13 cellular contexts compared by ENCODE assay signal in the genomic region with DNA sequence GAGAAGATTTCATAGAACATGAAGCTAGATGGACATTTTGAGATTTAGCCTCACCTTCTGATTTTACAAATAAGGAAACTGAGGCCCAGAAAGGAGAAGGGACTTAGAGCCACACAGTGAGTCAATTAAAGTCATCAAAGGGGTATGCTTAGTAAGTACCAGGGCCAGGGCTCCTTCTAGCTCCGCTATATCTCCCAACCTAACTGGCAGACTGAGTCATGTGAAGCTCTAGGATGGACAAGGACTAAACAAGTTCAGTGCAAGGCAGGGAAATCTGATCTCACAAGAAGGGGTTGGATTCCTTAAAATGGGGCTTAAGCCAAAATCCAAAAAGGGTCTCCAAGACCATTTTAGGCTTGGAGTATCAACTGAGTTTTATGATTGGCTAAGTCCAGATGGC.
DNase-seq lines count a peak whose midpoint lies in the region; ATAC-seq and TF ChIP-seq lines count a peak whose summit lies in the region.
"Had no signal": no experiment of that assay in that cellular context is flagged by ENCODE, and none has a peak within 500 bp of the region (broad histone marks: within the 10 kb centered on the region; RNA-seq: fewer than 3 reads in every experiment).

No MANE protein-coding gene starts in this region.

- peak overlapping the region; percentile 61 to 97 for H3K27ac Mint-ChIP-seq in effector memory CD8-positive, alpha-beta T cell
- no peak overlapping the region for H3K27ac Mint-ChIP-seq in Caco-2 (ENCODE audit: unreplicated experiment)

- H3K4me3 ChIP-seq in left ventricle myocardium inferior (no peak overlapping the region), neural cell (ENCODE audit: low read length) (peak overlapping the region; percentile 55), Caco-2 (ENCODE audit: low read depth, low read length) (no peak overlapping the region)
- H3K4me3 ChIP-seq: A549, right lobe of liver had no signal

- H3K36me3 ChIP-seq in left ventricle myocardium inferior (no peaks in the 10 kb centered on the region), neural cell (ENCODE audit: insufficient read depth, low read length) (no peaks in the 10 kb centered on the region), Caco-2 (ENCODE audit: control insufficient read depth, insufficient read depth, low read length) (no peaks in the 10 kb centered on the region)
- H3K36me3 ChIP-seq: right lobe of liver had no signal

- H3K9me3 ChIP-seq in left ventricle myocardium inferior (replicated peaks) (no peaks in the 10 kb centered on the region), neural cell (ENCODE audit: low read length) (no peaks in the 10 kb centered on the region), Caco-2 (no peaks in the 10 kb centered on the region)
- H3K9me3 ChIP-seq: A549, right lobe of liver had no signal

- CTCF ChIA-PET in Caco-2 (lab: Charles Lee): interaction anchor here (0.6 kb wide), 1 partner anchor 106 kb away, joined by 3 read pairs; no protein-coding TSS in a partner anchor

- H3K4me3 Mint-ChIP-seq in effector memory CD8-positive, alpha-beta T cell: no peak overlapping the region
- H3K4me3 Mint-ChIP-seq in Caco-2 (ENCODE audit: unreplicated experiment): no peak overlapping the region

- H3K9ac ChIP-seq in neural cell (ENCODE audit: low read length): peak overlapping the region; percentile 75

- ATAC-seq in left ventricle myocardium superior: no peak
- ATAC-seq in effector memory CD8-positive, alpha-beta T cell (replicated peaks): no peak

- no peak for TF ChIP-seq RAD21 in neural cell (conservative IDR thresholded peaks at IDR 0.05)

- peaks cover 10 to 16% of the 10 kb centered on the region in 2 donors for H3K4me1 Mint-ChIP-seq in effector memory CD8-positive, alpha-beta T cell (ENCODE audit: low read depth in 2 of 2)
- peaks cover 6% of the 10 kb centered on the region for H3K4me1 Mint-ChIP-seq in Caco-2 (ENCODE audit: low read depth, unreplicated experiment)

- BruUV-seq in Caco-2 (replicated peaks; lab: Mats Ljungman, UMichigan): no TSS peak

- H3K27me3 Mint-ChIP-seq in effector memory CD8-positive, alpha-beta T cell: no peaks in the 10 kb centered on the region
- H3K27me3 Mint-ChIP-seq in Caco-2 (ENCODE audit: insufficient read depth, unreplicated experiment): no peaks in the 10 kb centered on the region

- TF ChIP-seq EP300 in neural cell (conservative IDR thresholded peaks at IDR 0.05; ENCODE audit: poor library complexity, severe bottlenecking): no peak

- H3K4me1 ChIP-seq in left ventricle myocardium inferior: peaks cover 13% of the 10 kb centered on the region
- H3K4me1 ChIP-seq in Caco-2: peaks cover 4% of the 10 kb centered on the region; the same call in 1 of the 2 replicates
- H3K4me1 ChIP-seq: right lobe of liver had no signal

- POLR2A ChIA-PET in Caco-2 (lab: Charles Lee): no interaction called here

- H3K4me2 ChIP-seq in neural cell (ENCODE audit: low read length): peak overlapping the region; percentile 69
- H3K4me2 ChIP-seq: A549 had no signal

- H3K27ac ChIP-seq in left ventricle myocardium inferior (replicated peaks) (peak overlapping the region; percentile 34), neural cell (ENCODE audit: low read length) (peak overlapping the region; percentile 99)
- H3K27ac ChIP-seq: right lobe of liver had no signal

- H3K9me2 ChIP-seq in neural cell (ENCODE audit: insufficient read depth, low read length): no peaks in the 10 kb centered on the region

- no peaks in the 10 kb centered on the region for H3K9me3 Mint-ChIP-seq in effector memory CD8-positive, alpha-beta T cell
- H3K9me3 Mint-ChIP-seq in Caco-2 (ENCODE audit: unreplicated experiment): no peaks in the 10 kb centered on the region

- H3F3A ChIP-seq in neural cell (ENCODE audit: insufficient read depth, low read length, poor library complexity, severe bottlenecking): peaks cover 9% of the 10 kb centered on the region

- TF ChIP-seq CTCF in left ventricle myocardium inferior (IDR thresholded peaks at IDR 0.05; ENCODE audit: borderline replicate concordance): no peak
- no peak for TF ChIP-seq CTCF in neural cell (IDR thresholded peaks at IDR 0.05; ENCODE audit: poor library complexity, severe bottlenecking)
- TF ChIP-seq CTCF in Caco-2 (IDR thresholded peaks at IDR 0.05; ENCODE audit: insufficient read depth in 1 of 2, low read depth in 1 of 2, low read length in 1 of 2, severe bottlenecking in 1 of 2, unreplicated experiment in 1 of 2): no peak

- H3K27me3 ChIP-seq in left ventricle myocardium inferior (ENCODE audit: low read depth) (no peaks in the 10 kb centered on the region), neural cell (ENCODE audit: insufficient read depth, low read depth, low read length) (no peaks in the 10 kb centered on the region), Caco-2 (replicated peaks; ENCODE audit: control insufficient read depth, insufficient read depth, low read length) (no peaks in the 10 kb centered on the region)
- H3K27me3 ChIP-seq: right lobe of liver had no signal

- DNase-seq in left ventricle myocardium inferior (no peak), left ventricle myocardium superior (no peak), NCI-H748 (lab: John Stamatoyannopoulos, UW; ENCODE audit: unreplicated experiment) (no peak), Caco-2 (no peak), hippocampal formation (lab: John Stamatoyannopoulos, UW) (no peak)
- DNase-seq in effector memory CD8-positive, alpha-beta T cell: no peak
- DNase-seq in activated naive CD4-positive, alpha-beta T cell (lab: John Stamatoyannopoulos, UW): no peak
- DNase-seq: activated CD8-positive, alpha-beta memory T cell treated with anti-CD3 and anti-CD28 coated beads for 24 hours; NCI-H1436 treated with DMSO at 0.1 percent for 48 hours; NCI-H526 treated with DMSO at 0.1 percent for 48 hours; right lobe of liver had no signal

- no peaks in the 10 kb centered on the region for H3K79me2 ChIP-seq in neural cell (replicated peaks; ENCODE audit: insufficient read depth, low read length)

- H3K36me3 Mint-ChIP-seq in effector memory CD8-positive, alpha-beta T cell (ENCODE audit: insufficient read depth): no peaks in the 10 kb centered on the region
- no peaks in the 10 kb centered on the region for H3K36me3 Mint-ChIP-seq in Caco-2 (ENCODE audit: insufficient read depth, unreplicated experiment)

- intact Hi-C loops in left ventricle myocardium inferior (cut with micrococcal nuclease) (no loop called here), left ventricle myocardium superior (cut with micrococcal nuclease) (no loop called here), Caco-2 (cut with micrococcal nuclease; ENCODE audit: unreplicated experiment) (no loop called here)

- H4K20me1 ChIP-seq in neural cell (ENCODE audit: insufficient read depth): no peaks in the 10 kb centered on the region

- no peak overlapping the region for H2AFZ ChIP-seq in neural cell (ENCODE audit: low read depth, low read length)

TF ChIP-seq in neural cell, 6 proteins besides CTCF, POLR2A, EP300 and RAD21:
- TF ChIP-seq TAF1 (IDR thresholded peaks at IDR 0.05; ENCODE audit: low read depth): no peak
- TF ChIP-seq POLR2AphosphoS5 (IDR thresholded peaks at IDR 0.05): no peak
- no peak for TF ChIP-seq SMC3 (conservative IDR thresholded peaks at IDR 0.05; ENCODE audit: poor library complexity)
- TF ChIP-seq, protein P1, sequence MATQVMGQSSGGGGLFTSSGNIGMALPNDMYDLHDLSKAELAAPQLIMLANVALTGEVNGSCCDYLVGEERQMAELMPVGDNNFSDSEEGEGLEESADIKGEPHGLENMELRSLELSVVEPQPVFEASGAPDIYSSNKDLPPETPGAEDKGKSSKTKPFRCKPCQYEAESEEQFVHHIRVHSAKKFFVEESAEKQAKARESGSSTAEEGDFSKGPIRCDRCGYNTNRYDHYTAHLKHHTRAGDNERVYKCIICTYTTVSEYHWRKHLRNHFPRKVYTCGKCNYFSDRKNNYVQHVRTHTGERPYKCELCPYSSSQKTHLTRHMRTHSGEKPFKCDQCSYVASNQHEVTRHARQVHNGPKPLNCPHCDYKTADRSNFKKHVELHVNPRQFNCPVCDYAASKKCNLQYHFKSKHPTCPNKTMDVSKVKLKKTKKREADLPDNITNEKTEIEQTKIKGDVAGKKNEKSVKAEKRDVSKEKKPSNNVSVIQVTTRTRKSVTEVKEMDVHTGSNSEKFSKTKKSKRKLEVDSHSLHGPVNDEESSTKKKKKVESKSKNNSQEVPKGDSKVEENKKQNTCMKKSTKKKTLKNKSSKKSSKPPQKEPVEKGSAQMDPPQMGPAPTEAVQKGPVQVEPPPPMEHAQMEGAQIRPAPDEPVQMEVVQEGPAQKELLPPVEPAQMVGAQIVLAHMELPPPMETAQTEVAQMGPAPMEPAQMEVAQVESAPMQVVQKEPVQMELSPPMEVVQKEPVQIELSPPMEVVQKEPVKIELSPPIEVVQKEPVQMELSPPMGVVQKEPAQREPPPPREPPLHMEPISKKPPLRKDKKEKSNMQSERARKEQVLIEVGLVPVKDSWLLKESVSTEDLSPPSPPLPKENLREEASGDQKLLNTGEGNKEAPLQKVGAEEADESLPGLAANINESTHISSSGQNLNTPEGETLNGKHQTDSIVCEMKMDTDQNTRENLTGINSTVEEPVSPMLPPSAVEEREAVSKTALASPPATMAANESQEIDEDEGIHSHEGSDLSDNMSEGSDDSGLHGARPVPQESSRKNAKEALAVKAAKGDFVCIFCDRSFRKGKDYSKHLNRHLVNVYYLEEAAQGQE (IDR thresholded peaks at IDR 0.05; ENCODE audit: borderline replicate concordance): no peak
- no peak for TF ChIP-seq EZH2 (IDR thresholded peaks at IDR 0.05; ENCODE audit: borderline replicate concordance, insufficient read depth, low read length, poor library complexity, severe bottlenecking)
- no peak for TF ChIP-seq MXI1 (conservative IDR thresholded peaks at IDR 0.05; ENCODE audit: poor library complexity, severe bottlenecking)
